ENCODE assay signal across 10 cellular contexts in genomic region chr13:36244073-36244472, GRCh38. TPM values are rescaled to one million over a fixed set of nuclear protein-coding genes. Genes with fewer than 3 reads are reported as not detected.
"Had no signal": no experiment of that assay in that cellular context is flagged by ENCODE, and none has a peak within 500 bp of the region (broad histone marks: within the 10 kb centered on the region; RNA-seq: fewer than 3 reads in every experiment).

No MANE protein-coding gene starts in this region.

- ATAC-seq: HCT116, HepG2 had no signal

- H3K4me1 Mint-ChIP-seq: IgD-negative memory B cell had no signal

- H3K4me1 ChIP-seq: HAP-1 had no signal

- H3K36me3 Mint-ChIP-seq: IgD-negative memory B cell had no signal

- H3K27ac Mint-ChIP-seq: HFFc6, IgD-negative memory B cell had no signal

- H3K27me3 Mint-ChIP-seq: IgD-negative memory B cell had no signal

- H2AFZ ChIP-seq: GM23248 had no signal

- H3K9me3 ChIP-seq: HAP-1 had no signal

- H3K27ac ChIP-seq: GM23248, HL-60 had no signal

- H3K4me3 ChIP-seq: GM23248, HAP-1 had no signal

- DNase-seq: GM23248, GOT3, H7, HFFc6, KBM-7 had no signal

- H3K9ac ChIP-seq: GM23248 had no signal

- H3K4me3 Mint-ChIP-seq: HFFc6, IgD-negative memory B cell had no signal

RNA-seq across cellular contexts. Expression of gene SOHLH2, which starts 29.7 kb away (rescaled TPM):
- total RNA-seq: GM23248, HepG2 had no signal
- polyA plus RNA-seq: GM23248, HepG2, IgD-negative memory B cell had no signal

RNA-seq across cellular contexts. Expression of gene CCDC169, which starts 53.5 kb away (rescaled TPM):
- polyA plus RNA-seq: IgD-negative memory B cell had no signal
